In the genomic region with DNA sequence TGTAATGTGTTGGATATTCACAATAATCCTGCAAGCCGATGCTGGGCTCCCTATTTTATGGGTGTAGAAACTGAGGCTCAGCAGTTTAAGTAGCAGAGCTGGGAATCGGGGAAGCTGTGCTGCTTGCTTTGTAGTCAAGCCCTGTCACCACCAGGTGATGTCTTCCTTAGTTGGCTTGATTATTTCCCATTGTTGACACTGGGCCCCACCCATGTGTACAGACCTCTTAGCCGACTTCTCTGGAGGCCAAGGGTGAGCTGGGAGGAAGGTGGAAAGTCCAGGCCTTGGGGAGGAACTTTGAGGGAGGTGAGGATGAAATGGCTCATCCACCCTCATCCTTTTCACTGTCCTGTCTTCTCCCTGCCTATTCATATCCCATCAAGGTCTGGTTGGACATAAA, we compare ENCODE assay signal across 17 cellular contexts.
DNase-seq lines count a peak whose midpoint lies in the region; ATAC-seq and TF ChIP-seq lines count a peak whose summit lies in the region.
"Had no signal": no experiment of that assay in that cellular context is flagged by ENCODE, and none has a peak within 500 bp of the region (broad histone marks: within the 10 kb centered on the region; RNA-seq: fewer than 3 reads in every experiment).

No MANE protein-coding gene starts in this region.

- H3K4me1 Mint-ChIP-seq in CD14-positive monocyte (no peaks in the 10 kb centered on the region), GM23338 (no peaks in the 10 kb centered on the region)

- peaks cover 21% of the 10 kb centered on the region for H3K4me1 ChIP-seq in PC-9 (replicated peaks; ENCODE audit: insufficient read depth)
- H3K4me1 ChIP-seq in mucosa of descending colon (ENCODE audit: low read depth), result no peaks in the 10 kb centered on the region
- H3K4me1 ChIP-seq in body of pancreas, result no peaks in the 10 kb centered on the region
- H3K4me1 ChIP-seq in GM23338 (ENCODE audit: insufficient read depth), result no peaks in the 10 kb centered on the region
- H3K4me1 ChIP-seq: HAP-1 had no signal

- no peaks in the 10 kb centered on the region for H3K27me3 ChIP-seq in PC-9 (ENCODE audit: insufficient read depth, low read depth)
- no peaks in the 10 kb centered on the region for H3K27me3 ChIP-seq in body of pancreas
- H3K27me3 ChIP-seq in GM23338 (ENCODE audit: insufficient read depth), result no peaks in the 10 kb centered on the region

- H3K79me2 ChIP-seq in PC-9 (ENCODE audit: low read depth), result no peaks in the 10 kb centered on the region
- no peaks in the 10 kb centered on the region for H3K79me2 ChIP-seq in GM23338 (replicated peaks; ENCODE audit: insufficient read depth)

- H3K4me2 ChIP-seq in PC-9, result peak overlapping the region; percentile 28; the same call in 1 of the 2 replicates
- H3K4me2 ChIP-seq in GM23338, result no peak overlapping the region

- TF ChIP-seq POLR2A in body of pancreas (IDR thresholded peaks at IDR 0.05), result no peak

- H3K27ac ChIP-seq in PC-9 (no peak overlapping the region), body of pancreas (no peak overlapping the region), GM23338 (ENCODE audit: low read depth) (no peak overlapping the region)
- H3K27ac ChIP-seq: C4-2B had no signal

- no peak for TF ChIP-seq CTCF in CD14-positive monocyte (IDR thresholded peaks at IDR 0.05)
- TF ChIP-seq CTCF in PC-9 (conservative IDR thresholded peaks at IDR 0.05), result no peak; the same call in 1 of the 2 replicates
- no peak for TF ChIP-seq CTCF in mucosa of descending colon (IDR thresholded peaks at IDR 0.05)
- no peak for TF ChIP-seq CTCF in body of pancreas (IDR thresholded peaks at IDR 0.05)
- no peak for TF ChIP-seq CTCF in GM23338 (conservative IDR thresholded peaks at IDR 0.05; ENCODE audit: low read depth in 2 of 2)

- H3K9me3 Mint-ChIP-seq in CD14-positive monocyte, result no peaks in the 10 kb centered on the region
- no peaks in the 10 kb centered on the region; the same call in 2 of the 3 replicates for H3K9me3 Mint-ChIP-seq in GM23338

- H3K9me2 ChIP-seq in PC-9 (ENCODE audit: insufficient read depth), result no peaks in the 10 kb centered on the region
- no peaks in the 10 kb centered on the region for H3K9me2 ChIP-seq in GM23338 (ENCODE audit: insufficient read depth)

- 48 to 58% methylated on average over 3 of the region's 3 CpGs for WGBS in body of pancreas, 2 donors

- H4K20me1 ChIP-seq in PC-9 (ENCODE audit: insufficient read depth) (no peaks in the 10 kb centered on the region), GM23338 (replicated peaks; ENCODE audit: insufficient read depth) (no peaks in the 10 kb centered on the region)

- POLR2A ChIA-PET in PC-9 (lab: Charles Lee; ENCODE audit: unreplicated experiment), result no interaction called here

- CTCF ChIA-PET in PC-9 (lab: Charles Lee), result no interaction called here

- peak; percentile 99 for ATAC-seq in mucosa of descending colon
- ATAC-seq in body of pancreas, result no peak
- no peak for ATAC-seq in GM23338

- no peak overlapping the region for H3K4me3 ChIP-seq in PC-9
- H3K4me3 ChIP-seq in mucosa of descending colon, result no peak overlapping the region
- no peak overlapping the region for H3K4me3 ChIP-seq in body of pancreas
- H3K4me3 ChIP-seq in GM23338, result no peak overlapping the region
- H3K4me3 ChIP-seq: HAP-1 had no signal

- H3K36me3 ChIP-seq in PC-9 (ENCODE audit: low read depth) (no peaks in the 10 kb centered on the region), mucosa of descending colon (ENCODE audit: low read depth) (no peaks in the 10 kb centered on the region), body of pancreas (replicated peaks in 1 of 2; ENCODE audit: insufficient read depth in 1 of 2, low read depth in 2 of 2) (no peaks in the 10 kb centered on the region), GM23338 (ENCODE audit: insufficient read depth) (no peaks in the 10 kb centered on the region)
- H3K36me3 ChIP-seq: HAP-1 had no signal

- no peak overlapping the region for H3K4me3 Mint-ChIP-seq in CD14-positive monocyte
- no peak overlapping the region for H3K4me3 Mint-ChIP-seq in GM23338

- H3K27me3 Mint-ChIP-seq in CD14-positive monocyte (ENCODE audit: low read depth in 3 of 3) (peaks cover 2 to 5% (median 3%) of the 10 kb centered on the region in 3 donors), GM23338 (ENCODE audit: insufficient read depth, low read depth, poor library complexity) (no peaks in the 10 kb centered on the region)

- no peaks in the 10 kb centered on the region for H3K36me3 Mint-ChIP-seq in CD14-positive monocyte
- H3K36me3 Mint-ChIP-seq in GM23338 (ENCODE audit: low read depth), result no peaks in the 10 kb centered on the region; the same call in 2 of the 3 replicates

- H3K9me3 ChIP-seq in PC-9 (ENCODE audit: insufficient read depth, low read depth) (no peaks in the 10 kb centered on the region), mucosa of descending colon (no peaks in the 10 kb centered on the region), body of pancreas (no peaks in the 10 kb centered on the region)
- H3K9me3 ChIP-seq: HAP-1 had no signal

- H3F3A ChIP-seq in PC-9 (ENCODE audit: insufficient read depth, low read depth) (no peaks in the 10 kb centered on the region), GM23338 (replicated peaks; ENCODE audit: low read depth) (no peaks in the 10 kb centered on the region)

- H2AFZ ChIP-seq in PC-9 (no peak overlapping the region), GM23338 (no peak overlapping the region)

- BruUV-seq in PC-9 (replicated peaks; lab: Mats Ljungman, UMichigan), result no TSS peak

- DNase-seq in CD14-positive monocyte (ENCODE audit: low spot score) (peak; percentile 3), DMS53 (lab: John Stamatoyannopoulos, UW) (peak; percentile 21), PC-9 (peak in 1 of 2 experiments; percentile 71), mucosa of descending colon (peak in 2 of 3 donors; percentile 66 to 82), NCI-H2227 treated with DMSO at 0.1 percent for 48 hours (lab: John Stamatoyannopoulos, UW) (no peak), body of pancreas (no peak), GM23338 (ENCODE audit: low spot score) (no peak), pons (ENCODE audit: low spot score) (no peak)
- DNase-seq: COR-L47, MV-4-11, NCI-H1436, NCI-H2107, NCI-H345, NCI-H526 treated with DMSO at 0.1 percent for 48 hours, OCI-M1 had no signal

- intact Hi-C loops in CD14-positive monocyte (cut with micrococcal nuclease) (no loop called here), PC-9 (cut with micrococcal nuclease; ENCODE audit: unreplicated experiment) (no loop called here), mucosa of descending colon (cut with DNase I, micrococcal nuclease) (no loop called here), body of pancreas (cut with DNase I) (no loop called here)

- no peak overlapping the region for H3K27ac Mint-ChIP-seq in CD14-positive monocyte
- H3K27ac Mint-ChIP-seq in GM23338, result no peak overlapping the region

TF ChIP-seq in GM23338, 12 proteins besides CTCF, POLR2A, EP300 and RAD21 (continues in another document):
- TF ChIP-seq JUNB (IDR thresholded peaks at IDR 0.05; ENCODE audit: unreplicated experiment) (no peak), ZNF331 (CRISPR knock-in tag; IDR thresholded peaks at IDR 0.05; ENCODE audit: low read depth) (no peak), ZNF114 (CRISPR knock-in tag; IDR thresholded peaks at IDR 0.05) (no peak), POLR2AphosphoS5 (IDR thresholded peaks at IDR 0.05; ENCODE audit: low read depth) (no peak), STAT1 (IDR thresholded peaks at IDR 0.05; ENCODE audit: unreplicated experiment) (no peak), EZH2 (IDR thresholded peaks at IDR 0.05; ENCODE audit: low read depth, unreplicated experiment) (no peak), NANOG (IDR thresholded peaks at IDR 0.05; ENCODE audit: borderline replicate concordance) (no peak), EZH2phosphoT487 (IDR thresholded peaks at IDR 0.05; ENCODE audit: unreplicated experiment) (no peak), CREB1 (CRISPR knock-in tag; IDR thresholded peaks at IDR 0.05; ENCODE audit: low read depth) (no peak)
- TF ChIP-seq, protein P1, sequence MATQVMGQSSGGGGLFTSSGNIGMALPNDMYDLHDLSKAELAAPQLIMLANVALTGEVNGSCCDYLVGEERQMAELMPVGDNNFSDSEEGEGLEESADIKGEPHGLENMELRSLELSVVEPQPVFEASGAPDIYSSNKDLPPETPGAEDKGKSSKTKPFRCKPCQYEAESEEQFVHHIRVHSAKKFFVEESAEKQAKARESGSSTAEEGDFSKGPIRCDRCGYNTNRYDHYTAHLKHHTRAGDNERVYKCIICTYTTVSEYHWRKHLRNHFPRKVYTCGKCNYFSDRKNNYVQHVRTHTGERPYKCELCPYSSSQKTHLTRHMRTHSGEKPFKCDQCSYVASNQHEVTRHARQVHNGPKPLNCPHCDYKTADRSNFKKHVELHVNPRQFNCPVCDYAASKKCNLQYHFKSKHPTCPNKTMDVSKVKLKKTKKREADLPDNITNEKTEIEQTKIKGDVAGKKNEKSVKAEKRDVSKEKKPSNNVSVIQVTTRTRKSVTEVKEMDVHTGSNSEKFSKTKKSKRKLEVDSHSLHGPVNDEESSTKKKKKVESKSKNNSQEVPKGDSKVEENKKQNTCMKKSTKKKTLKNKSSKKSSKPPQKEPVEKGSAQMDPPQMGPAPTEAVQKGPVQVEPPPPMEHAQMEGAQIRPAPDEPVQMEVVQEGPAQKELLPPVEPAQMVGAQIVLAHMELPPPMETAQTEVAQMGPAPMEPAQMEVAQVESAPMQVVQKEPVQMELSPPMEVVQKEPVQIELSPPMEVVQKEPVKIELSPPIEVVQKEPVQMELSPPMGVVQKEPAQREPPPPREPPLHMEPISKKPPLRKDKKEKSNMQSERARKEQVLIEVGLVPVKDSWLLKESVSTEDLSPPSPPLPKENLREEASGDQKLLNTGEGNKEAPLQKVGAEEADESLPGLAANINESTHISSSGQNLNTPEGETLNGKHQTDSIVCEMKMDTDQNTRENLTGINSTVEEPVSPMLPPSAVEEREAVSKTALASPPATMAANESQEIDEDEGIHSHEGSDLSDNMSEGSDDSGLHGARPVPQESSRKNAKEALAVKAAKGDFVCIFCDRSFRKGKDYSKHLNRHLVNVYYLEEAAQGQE (IDR thresholded peaks at IDR 0.05; ENCODE audit: unreplicated experiment), result no peak
- TF ChIP-seq, protein P2, sequence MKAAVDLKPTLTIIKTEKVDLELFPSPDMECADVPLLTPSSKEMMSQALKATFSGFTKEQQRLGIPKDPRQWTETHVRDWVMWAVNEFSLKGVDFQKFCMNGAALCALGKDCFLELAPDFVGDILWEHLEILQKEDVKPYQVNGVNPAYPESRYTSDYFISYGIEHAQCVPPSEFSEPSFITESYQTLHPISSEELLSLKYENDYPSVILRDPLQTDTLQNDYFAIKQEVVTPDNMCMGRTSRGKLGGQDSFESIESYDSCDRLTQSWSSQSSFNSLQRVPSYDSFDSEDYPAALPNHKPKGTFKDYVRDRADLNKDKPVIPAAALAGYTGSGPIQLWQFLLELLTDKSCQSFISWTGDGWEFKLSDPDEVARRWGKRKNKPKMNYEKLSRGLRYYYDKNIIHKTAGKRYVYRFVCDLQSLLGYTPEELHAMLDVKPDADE (IDR thresholded peaks at IDR 0.05), result no peak

Comparison
In these comparisons a context has a peak if more than half of its experiments do, and no peak if none do; other contexts are left out.
1. DNase-seq: peak in CD14-positive monocyte (single experiment), DMS53 (single experiment) and mucosa of descending colon (2 of 3); none in NCI-H2227 treated with DMSO at 0.1 percent for 48 hours (single experiment), body of pancreas (0 of 4), GM23338 (single experiment) and pons (single experiment).